In genomic region chr6:110329729-110330436, GRCh38 we compare ENCODE assay signal across 10 cellular contexts. TPM values are rescaled to one million over a fixed set of nuclear protein-coding genes. Genes with fewer than 3 reads are reported as not detected.
A peak's percentile ranks its signal among the peaks of the same experiment; 100 is the strongest.
DNase-seq lines count a peak whose midpoint lies in the region; ATAC-seq and TF ChIP-seq lines count a peak whose summit lies in the region.
"Had no signal": no experiment of that assay in that cellular context is flagged by ENCODE, and none has a peak within 500 bp of the region (broad histone marks: within the 10 kb centered on the region; RNA-seq: fewer than 3 reads in every experiment).

No MANE protein-coding gene starts in this region.

- DNase-seq in H4 (ENCODE audit: low spot score) (peak; percentile 47), body of pancreas (peak; percentile 5 to 35 (median 26)), kidney tubule cell (ENCODE audit: low spot score) (peak; percentile 38), skeletal muscle cell (ENCODE audit: low read depth) (no peak), NOMO-1 (lab: John Stamatoyannopoulos, UW; ENCODE audit: unreplicated experiment in 2 of 2) (no peak), NCI-H1092 (lab: John Stamatoyannopoulos, UW) (no peak), GM20000 (ENCODE audit: low spot score) (no peak)
- DNase-seq in stimulated activated CD4-positive, alpha-beta T cell treated with anti-CD3 and anti-CD28 coated beads, Interleukin-1b, Interleukin-23, amount 100 ng/mL, for 48 hours: no peak
- DNase-seq: activated effector memory CD4-positive, alpha-beta T cell treated with Interleukin-2 at 50 U/mL for 16 hours; stimulated activated CD4-positive, alpha-beta T cell treated with anti-CD3 and anti-CD28 coated beads, Interleukin-4, amount 100 ng/mL, for 1 hour had no signal

- peak in 1 of 3 donors; percentile 23 for TF ChIP-seq POLR2A in body of pancreas (IDR thresholded peaks at IDR 0.05)

- H3K4me3 ChIP-seq in body of pancreas (no peak overlapping the region), skeletal muscle cell (ENCODE audit: low read depth, low read length) (peak overlapping the region; percentile 18)

- intact Hi-C loops in body of pancreas (cut with DNase I): no loop called here

- peak overlapping the region; percentile 55 to 81 (median 69) for H3K27ac ChIP-seq in body of pancreas

- no peaks in the 10 kb centered on the region for H3K27me3 ChIP-seq in body of pancreas

- peak; percentile 74 for ATAC-seq in body of pancreas

- H3K9me3 ChIP-seq in body of pancreas: no peaks in the 10 kb centered on the region

- no peaks in the 10 kb centered on the region for H3K36me3 ChIP-seq in body of pancreas (replicated peaks in 1 of 2; ENCODE audit: insufficient read depth in 1 of 2, low read depth in 2 of 2)

- 33 to 37% methylated on average over 17 to 18 of the region's 18 CpGs for WGBS in body of pancreas, 2 donors

- TF ChIP-seq CTCF in body of pancreas (IDR thresholded peaks at IDR 0.05): no peak
- TF ChIP-seq CTCF in GM20000 (IDR thresholded peaks at IDR 0.05; ENCODE audit: extremely low read depth, missing control alignments): no peak

- peaks cover 36% of the 10 kb centered on the region for H3K4me1 ChIP-seq in body of pancreas

RNA-seq across cellular contexts. Expression of gene METTL24, which starts 28.3 kb away (rescaled TPM):
- 0.25 TPM in 1 of 2 replicates, not detected in the other for total RNA-seq in H4 (2014; rRNA removed; shearing (Covaris generic))
- total RNA-seq in body of pancreas: 1 to 10 TPM; 2.3 to 4.0 TPM

Comparison
In these comparisons a context has a peak if more than half of its experiments do, and no peak if none do; other contexts are left out.
1. DNase-seq: peak in H4 (single experiment), body of pancreas (4 of 4) and kidney tubule cell (single experiment); none in skeletal muscle cell (single experiment), stimulated activated CD4-positive, alpha-beta T cell treated with anti-CD3 and anti-CD28 coated beads, Interleukin-1b, Interleukin-23, amount 100 ng/mL, for 48 hours (single experiment), NOMO-1 (0 of 2), NCI-H1092 (single experiment) and GM20000 (single experiment).